In genomic region chr6:113873043-113873667, GRCh38 we compare ENCODE assay signal across 8 cellular contexts. TPM values are rescaled to one million over a fixed set of nuclear protein-coding genes. Genes with fewer than 3 reads are reported as not detected.
A peak's percentile ranks its signal among the peaks of the same experiment; 100 is the strongest.
DNase-seq lines count a peak whose midpoint lies in the region; ATAC-seq lines count a peak whose summit lies in the region.

No MANE protein-coding gene starts in this region.

- peaks cover 23% of the 10 kb centered on the region for H3K27me3 Mint-ChIP-seq in activated CD8-positive, alpha-beta T cell treated with anti-CD3 and anti-CD28 coated beads, Interleukin-2, amount 10 ng/mL, durations not matched to agents 7 days and 5 days (ENCODE audit: low read depth)
- peaks cover 10 to 55% (median 15%) of the 10 kb centered on the region in 5 donors for H3K27me3 Mint-ChIP-seq in naive thymus-derived CD8-positive, alpha-beta T cell

- DNase-seq in COLO668 (lab: John Stamatoyannopoulos, UW; ENCODE audit: unreplicated experiment) (peak; percentile 85), middle frontal gyrus (ENCODE audit: extremely low spot score, low spot score) (no peak), NCI-H187 (lab: John Stamatoyannopoulos, UW) (no peak)
- peak; percentile 40 for DNase-seq in activated CD8-positive, alpha-beta T cell treated with anti-CD3 and anti-CD28 coated beads, Interleukin-2, amount 10 ng/mL, durations not matched to agents 7 days and 5 days
- DNase-seq in naive thymus-derived CD8-positive, alpha-beta T cell: peak in 1 of 10 donors; percentile 16
- no peak for DNase-seq in stimulated activated CD4-positive, alpha-beta T cell treated with anti-CD3 and anti-CD28 coated beads, Interleukin-4, amount 100 ng/mL, for 24 hours

- no peaks in the 10 kb centered on the region for H3K36me3 Mint-ChIP-seq in activated CD8-positive, alpha-beta T cell treated with anti-CD3 and anti-CD28 coated beads, Interleukin-2, amount 10 ng/mL, durations not matched to agents 7 days and 5 days (ENCODE audit: low read depth)
- no peaks in the 10 kb centered on the region for H3K36me3 Mint-ChIP-seq in naive thymus-derived CD8-positive, alpha-beta T cell

- no peak overlapping the region for H3K27ac Mint-ChIP-seq in activated CD8-positive, alpha-beta T cell treated with anti-CD3 and anti-CD28 coated beads, Interleukin-2, amount 10 ng/mL, durations not matched to agents 7 days and 5 days
- peak overlapping the region in 2 of 10 donors; percentile 10 to 31 for H3K27ac Mint-ChIP-seq in naive thymus-derived CD8-positive, alpha-beta T cell

- no peak overlapping the region for H3K4me3 Mint-ChIP-seq in activated CD8-positive, alpha-beta T cell treated with anti-CD3 and anti-CD28 coated beads, Interleukin-2, amount 10 ng/mL, durations not matched to agents 7 days and 5 days
- peak overlapping the region in 7 of 10 donors; percentile 2 to 50 (median 30) for H3K4me3 Mint-ChIP-seq in naive thymus-derived CD8-positive, alpha-beta T cell

- peaks cover 6% of the 10 kb centered on the region for H3K4me1 Mint-ChIP-seq in activated CD8-positive, alpha-beta T cell treated with anti-CD3 and anti-CD28 coated beads, Interleukin-2, amount 10 ng/mL, durations not matched to agents 7 days and 5 days (ENCODE audit: low read depth)
- peaks cover 4 to 9% (median 8%) of the 10 kb centered on the region in 4 donors for H3K4me1 Mint-ChIP-seq in naive thymus-derived CD8-positive, alpha-beta T cell

- CTCF ChIA-PET in activated CD8-positive, alpha-beta T cell treated with anti-CD3 and anti-CD28 coated beads, Interleukin-2, amount 10 ng/mL, durations not matched to agents 7 days and 5 days (lab: Charles Lee): interaction anchor here (1.0 kb wide), 1 partner anchor 14 kb away, joined by 3 read pairs; no protein-coding TSS in a partner anchor

- H3K9me3 Mint-ChIP-seq in activated CD8-positive, alpha-beta T cell treated with anti-CD3 and anti-CD28 coated beads, Interleukin-2, amount 10 ng/mL, durations not matched to agents 7 days and 5 days (ENCODE audit: insufficient read depth): no peaks in the 10 kb centered on the region
- H3K9me3 Mint-ChIP-seq in naive thymus-derived CD8-positive, alpha-beta T cell: peaks cover 0 to 2% (median 0%) of the 10 kb centered on the region in 9 donors

- ATAC-seq in GM19351 (IDR thresholded peaks at IDR 0.05; ENCODE audit: unreplicated experiment) (peak; percentile 89), HG03342 (IDR thresholded peaks at IDR 0.05; ENCODE audit: unreplicated experiment) (peak; percentile 96)
- peak; percentile 47 for ATAC-seq in activated CD8-positive, alpha-beta T cell treated with anti-CD3 and anti-CD28 coated beads, Interleukin-2, amount 10 ng/mL, durations not matched to agents 7 days and 5 days
- ATAC-seq in naive thymus-derived CD8-positive, alpha-beta T cell: peak in 1 of 2 donors; percentile 45

- POLR2A ChIA-PET in activated CD8-positive, alpha-beta T cell treated with anti-CD3 and anti-CD28 coated beads, Interleukin-2, amount 10 ng/mL, durations not matched to agents 7 days and 5 days (lab: Charles Lee): no interaction called here
- POLR2A ChIA-PET in naive thymus-derived CD8-positive, alpha-beta T cell (lab: Charles Lee): no interaction called here

RNA-seq across cellular contexts. Expression of gene MARCKS, which starts 16.0 kb away (rescaled TPM):
- under 1 TPM; 0.05 to 0.08 TPM for total RNA-seq in activated CD8-positive, alpha-beta T cell treated with anti-CD3 and anti-CD28 coated beads, Interleukin-2, amount 10 ng/mL, durations not matched to agents 7 days and 5 days
- total RNA-seq in naive thymus-derived CD8-positive, alpha-beta T cell: 1 to 10 TPM; 2.2 to 2.5 TPM
- not detected for polyA plus RNA-seq in naive thymus-derived CD8-positive, alpha-beta T cell

Comparison
In these comparisons a context has a peak if more than half of its experiments do, and no peak if none do; other contexts are left out.
1. DNase-seq: peak in COLO668 (single experiment) and activated CD8-positive, alpha-beta T cell treated with anti-CD3 and anti-CD28 coated beads, Interleukin-2, amount 10 ng/mL, durations not matched to agents 7 days and 5 days (single experiment); none in stimulated activated CD4-positive, alpha-beta T cell treated with anti-CD3 and anti-CD28 coated beads, Interleukin-4, amount 100 ng/mL, for 24 hours (single experiment), middle frontal gyrus (single experiment) and NCI-H187 (0 of 2).